In genomic region chr5:54187694-54188093, GRCh38 we compare ENCODE assay signal across 23 cellular contexts.
"Had no signal": no experiment of that assay in that cellular context is flagged by ENCODE, and none has a peak within 500 bp of the region (broad histone marks: within the 10 kb centered on the region; RNA-seq: fewer than 3 reads in every experiment).

No MANE protein-coding gene starts in this region.

- H3K4me3 Mint-ChIP-seq: nephron progenitor cell; stimulated activated effector memory CD8-positive, alpha-beta T cell treated with anti-CD3 and anti-CD28 coated beads, Interleukin-12 subunit alpha, Interleukin-12 subunit beta, amount 100 ng/mL, for 72 hours; stimulated activated naive CD8-positive, alpha-beta T cell treated with anti-CD3 and anti-CD28 coated beads, Interleukin-15, amount 100 ng/mL, for 72 hours; type B pancreatic cell had no signal

- H3K9me3 ChIP-seq: breast epithelium, left ventricle myocardium inferior, mucosa of descending colon, pancreas, prostate gland, sigmoid colon, uterus had no signal

- H3K27ac Mint-ChIP-seq: nephron progenitor cell; stimulated activated effector memory CD8-positive, alpha-beta T cell treated with anti-CD3 and anti-CD28 coated beads, Interleukin-12 subunit alpha, Interleukin-12 subunit beta, amount 100 ng/mL, for 72 hours; stimulated activated naive CD8-positive, alpha-beta T cell treated with anti-CD3 and anti-CD28 coated beads, Interleukin-15, amount 100 ng/mL, for 72 hours; type B pancreatic cell had no signal

- H3K27ac ChIP-seq: breast epithelium, epithelial cell of prostate, left ventricle myocardium inferior, pancreas, prostate gland, sigmoid colon, uterus had no signal

- H3K36me3 ChIP-seq: breast epithelium, left ventricle myocardium inferior, pancreas, prostate gland, sigmoid colon, uterus had no signal

- H3K27me3 ChIP-seq: breast epithelium, pancreas, sigmoid colon, uterus had no signal

- DNase-seq: activated CD4-positive, alpha-beta T cell treated with anti-CD3 and anti-CD28 coated beads for 48 hours; activated CD4-positive, alpha-beta T cell treated with anti-CD3 and anti-CD28 coated beads, Interleukin-2, amount 50 U/mL, for 48 hours; activated CD8-positive, alpha-beta memory T cell treated with anti-CD3 and anti-CD28 coated beads for 24 hours; activated gamma-delta T cell treated with Interleukin-2 at 50 U/mL for 16 hours; activated naive CD4-positive, alpha-beta T cell treated with anti-CD3 and anti-CD28 coated beads, Interleukin-2, amount 50 U/mL, for 16 hours; dermis blood vessel endothelial cell; effector CD4-positive, alpha-beta T cell; islet precursor cell; mucosa of descending colon; nephron progenitor cell; sigmoid colon; small intestine; stimulated activated CD4-positive, alpha-beta T cell treated with anti-CD3 and anti-CD28 coated beads, Interleukin-4, amount 100 ng/mL, for 24 hours; stimulated activated naive CD8-positive, alpha-beta T cell treated with anti-CD3 and anti-CD28 coated beads, Interleukin-15, amount 100 ng/mL, for 72 hours; uterus had no signal

- H3K36me3 Mint-ChIP-seq: stimulated activated effector memory CD8-positive, alpha-beta T cell treated with anti-CD3 and anti-CD28 coated beads, Interleukin-12 subunit alpha, Interleukin-12 subunit beta, amount 100 ng/mL, for 72 hours; type B pancreatic cell had no signal

- H3K27me3 Mint-ChIP-seq: stimulated activated naive CD8-positive, alpha-beta T cell treated with anti-CD3 and anti-CD28 coated beads, Interleukin-15, amount 100 ng/mL, for 72 hours; type B pancreatic cell had no signal

- H3K4me3 ChIP-seq: breast epithelium, left ventricle myocardium inferior, lung, mucosa of descending colon, pancreas, prostate gland, sigmoid colon, uterus had no signal

- H3K9me3 Mint-ChIP-seq: stimulated activated effector memory CD8-positive, alpha-beta T cell treated with anti-CD3 and anti-CD28 coated beads, Interleukin-12 subunit alpha, Interleukin-12 subunit beta, amount 100 ng/mL, for 72 hours had no signal

- H3K4me1 ChIP-seq: breast epithelium, prostate gland, uterus had no signal

- ATAC-seq: mucosa of descending colon; stimulated activated effector memory CD8-positive, alpha-beta T cell treated with anti-CD3 and anti-CD28 coated beads, Interleukin-12 subunit alpha, Interleukin-12 subunit beta, amount 100 ng/mL, for 72 hours; stimulated activated naive CD8-positive, alpha-beta T cell treated with anti-CD3 and anti-CD28 coated beads, Interleukin-15, amount 100 ng/mL, for 72 hours had no signal
